Comparison of ENCODE assay signal across 8 cellular contexts in genomic region chr3:71580636-71581215, GRCh38. TPM values are rescaled to one million over a fixed set of nuclear protein-coding genes. Genes with fewer than 3 reads are reported as not detected.
DNase-seq lines count a peak whose midpoint lies in the region; ATAC-seq and TF ChIP-seq lines count a peak whose summit lies in the region.

No MANE protein-coding gene starts in this region.

- intact Hi-C loops in A673 (cut with micrococcal nuclease; ENCODE audit: unreplicated experiment), result loop anchor here (10.0 kb wide), 3 partner anchors 516 to 1026 kb away; no protein-coding TSS in a partner anchor

- no peaks in the 10 kb centered on the region for H3K9me3 ChIP-seq in A673 (ENCODE audit: low read depth, low read length, poor library complexity, severe bottlenecking)
- no peaks in the 10 kb centered on the region for H3K9me3 ChIP-seq in HUES48 (ENCODE audit: control insufficient read depth, insufficient read depth, low read length)
- no peaks in the 10 kb centered on the region for H3K9me3 ChIP-seq in mucosa of rectum (ENCODE audit: control insufficient read depth in 2 of 2, low read length in 2 of 2)

- no TSS peak for BruUV-seq in A673 (replicated peaks; lab: Mats Ljungman, UMichigan)

- CTCF ChIA-PET in A673 (lab: Charles Lee), result no interaction called here

- POLR2A ChIA-PET in A673 (lab: Charles Lee; ENCODE audit: low non-redundant PET), result no interaction called here

- no peak for TF ChIP-seq CTCF in A673 (conservative IDR thresholded peaks at IDR 0.05; ENCODE audit: low read depth, low read length)

- H3K27me3 ChIP-seq in A673 (replicated peaks; ENCODE audit: insufficient read depth, low read depth, low read length, poor library complexity), result no peaks in the 10 kb centered on the region
- H3K27me3 ChIP-seq in HUES48 (ENCODE audit: control insufficient read depth, insufficient read depth, low read length), result peaks cover 25% of the 10 kb centered on the region
- no peaks in the 10 kb centered on the region for H3K27me3 ChIP-seq in mucosa of rectum (ENCODE audit: control insufficient read depth in 2 of 2, insufficient read depth in 2 of 2, low read length in 2 of 2)

- H3K4me3 ChIP-seq in A673 (ENCODE audit: low read depth, low read length, poor library complexity, severe bottlenecking) (peak overlapping the region; percentile 73), HUES48 (ENCODE audit: low read depth, low read length) (peak overlapping the region; percentile 79), mucosa of rectum (ENCODE audit: low read length in 2 of 2) (peak overlapping the region; percentile 84 to 98)

- DNase-seq in A673 (ENCODE audit: low spot score) (no peak), caudate nucleus (lab: John Stamatoyannopoulos, UW) (no peak)

- no peak for ATAC-seq in GM18873 (IDR thresholded peaks at IDR 0.05; ENCODE audit: low FRiP score, unreplicated experiment)
- ATAC-seq in GM19463 (IDR thresholded peaks at IDR 0.05; ENCODE audit: unreplicated experiment), result no peak
- ATAC-seq in GM18517 (IDR thresholded peaks at IDR 0.05; ENCODE audit: unreplicated experiment), result no peak
- ATAC-seq in HG03520 (IDR thresholded peaks at IDR 0.05; ENCODE audit: unreplicated experiment), result no peak

- no peaks in the 10 kb centered on the region for H3K36me3 ChIP-seq in A673 (ENCODE audit: insufficient read depth, low read length, poor library complexity, severe bottlenecking)
- H3K36me3 ChIP-seq in HUES48 (ENCODE audit: control insufficient read depth, insufficient read depth, low read length), result no peaks in the 10 kb centered on the region
- no peaks in the 10 kb centered on the region for H3K36me3 ChIP-seq in mucosa of rectum (ENCODE audit: control insufficient read depth in 2 of 2, insufficient read depth in 2 of 2, low read length in 2 of 2)

- H3K4me1 ChIP-seq in A673 (ENCODE audit: insufficient read depth, low read length, poor library complexity, severe bottlenecking) (peaks cover 18% of the 10 kb centered on the region), HUES48 (ENCODE audit: control insufficient read depth, insufficient read depth, low read length) (peaks cover 22% of the 10 kb centered on the region), mucosa of rectum (ENCODE audit: control insufficient read depth in 2 of 2, insufficient read depth in 2 of 2, low read length in 2 of 2) (peaks cover 12 to 40% of the 10 kb centered on the region in 2 donors)

- no peak overlapping the region for H3K9ac ChIP-seq in HUES48 (ENCODE audit: low read depth, low read length)
- H3K9ac ChIP-seq in mucosa of rectum (ENCODE audit: low read depth in 1 of 2, low read length in 2 of 2), result peak overlapping the region; percentile 93

- no peak overlapping the region for H3K27ac ChIP-seq in A673 (ENCODE audit: low read depth, low read length, poor library complexity, severe bottlenecking)
- no peak overlapping the region for H3K27ac ChIP-seq in HUES48 (ENCODE audit: low read depth, low read length)
- H3K27ac ChIP-seq in caudate nucleus (ENCODE audit: low read depth, low read length), result peak overlapping the region; percentile 98
- H3K27ac ChIP-seq in mucosa of rectum (ENCODE audit: low read depth in 2 of 2, low read length in 2 of 2), result peak overlapping the region; percentile 93 to 95

RNA-seq across cellular contexts. Expression of gene FOXP1, which starts 2.8 kb away (rescaled TPM):
- 52.2 and 58.4 TPM in 2 replicates for total RNA-seq in A673 (2021)

Comparison
In these comparisons a context has a peak if more than half of its experiments do, and no peak if none do; other contexts are left out.
1. H3K27ac ChIP-seq: peak in caudate nucleus (single experiment) and mucosa of rectum (2 of 2); none in A673 (single experiment) and HUES48 (single experiment).
2. Peak in every context shown above with its lines, with median percentiles within 50 percentile points of each other: H3K4me3 ChIP-seq.